ENCODE assay signal across 8 cellular contexts in the genomic region with DNA sequence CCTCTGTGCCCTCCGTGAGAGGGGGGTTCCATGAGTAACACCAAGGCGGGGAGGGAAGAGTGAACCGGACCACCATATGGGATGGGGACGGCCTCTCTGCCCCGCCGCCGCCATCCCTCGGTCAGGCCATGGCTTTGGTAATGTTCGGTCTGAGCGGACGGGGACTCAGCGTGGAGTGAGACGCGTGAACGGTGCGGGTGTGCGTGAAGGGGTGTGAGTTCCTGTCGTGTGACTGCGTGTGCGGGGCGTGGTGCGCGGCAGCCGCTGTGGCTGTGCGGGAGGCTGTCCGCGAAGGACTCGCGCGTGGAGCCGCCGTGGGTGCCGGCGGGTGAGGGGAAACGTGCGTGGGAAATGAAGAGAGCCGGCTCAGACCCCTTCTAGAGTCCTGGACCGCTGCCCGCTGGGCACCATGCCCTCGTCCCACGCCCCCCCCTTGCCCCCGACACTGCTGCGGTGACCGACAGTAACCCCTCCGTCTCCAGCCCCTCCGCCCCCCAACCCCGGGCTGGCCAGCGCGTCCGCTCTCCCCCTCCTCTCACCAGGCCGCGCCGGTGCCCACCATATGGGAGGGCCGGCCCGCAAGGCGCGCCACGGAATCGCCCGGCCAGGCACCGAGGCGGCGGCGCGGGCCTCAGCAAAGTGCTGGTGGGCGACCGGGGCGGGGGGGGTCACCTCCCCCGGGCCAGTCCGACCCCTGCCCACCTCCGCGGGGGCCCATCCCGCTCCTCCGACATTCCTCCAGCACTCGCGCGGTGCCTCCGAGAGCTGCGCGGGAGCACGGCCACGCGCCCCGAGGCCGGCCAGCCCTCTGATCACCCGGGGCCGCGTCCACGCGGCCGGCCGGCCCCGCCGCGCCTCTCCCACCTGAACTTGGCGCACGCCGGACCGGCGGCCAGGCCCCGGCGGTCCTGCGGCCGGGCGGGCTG. TPM values are rescaled to one million over a fixed set of nuclear protein-coding genes. Genes with fewer than 3 reads are reported as not detected.
DNase-seq lines count a peak whose midpoint lies in the region; ATAC-seq and TF ChIP-seq lines count a peak whose summit lies in the region.

No MANE protein-coding gene starts in this region.

- peak overlapping the region in 10 of 11 experiments; percentile 41 to 66 (median 58); a peak in 16 of 22 replicates for H3K9ac ChIP-seq in BLaER1 treated with 17β-estradiol and CSF1 and Interleukin-3, amounts not matched to agents 10 nM and 100 nM

- H3K4me3 ChIP-seq in BLaER1 treated with 17β-estradiol and CSF1 and Interleukin-3, amounts not matched to agents 10 nM and 100 nM: peak overlapping the region; percentile 55 to 71 (median 62)
- H3K4me3 ChIP-seq in HFF-Myc (replicated peaks; ENCODE audit: low read depth, low read length) (peak overlapping the region; percentile 48), iPS DF 6.9 (ENCODE audit: low read length) (peak overlapping the region; percentile 62), gastrocnemius medialis (peak overlapping the region; percentile 82 to 95 (median 84))

- in situ Hi-C loops in gastrocnemius medialis (cut with MboI; ENCODE audit: low sequenced_read_pairs in 4 of 4): no loop called here

- peak overlapping the region; percentile 94 to 98 (median 96) for H3K4me2 ChIP-seq in BLaER1 treated with 17β-estradiol and CSF1 and Interleukin-3, amounts not matched to agents 10 nM and 100 nM

- no peaks in the 10 kb centered on the region for H3K36me3 ChIP-seq in BLaER1 treated with 17β-estradiol and CSF1 and Interleukin-3, amounts not matched to agents 10 nM and 100 nM
- H3K36me3 ChIP-seq in iPS DF 6.9 (ENCODE audit: control insufficient read depth, insufficient read depth, low read length) (peaks cover 6% of the 10 kb centered on the region), gastrocnemius medialis (peaks cover 0 to 9% of the 10 kb centered on the region in 2 donors)

- H4K20me1 ChIP-seq in BLaER1 treated with 17β-estradiol and CSF1 and Interleukin-3, amounts not matched to agents 10 nM and 100 nM: peaks cover 0 to 48% (median 7%) of the 10 kb centered on the region in 11 experiments; a peak in 9 of 22 replicates

- peak; percentile 21 for ATAC-seq in gastrocnemius medialis

- peak overlapping the region in 3 of 11 experiments; percentile 13 to 33 (median 14); a peak in 1 of 22 replicates for H3K27ac ChIP-seq in BLaER1 treated with 17β-estradiol and CSF1 and Interleukin-3, amounts not matched to agents 10 nM and 100 nM
- H3K27ac ChIP-seq in iPS DF 6.9 (ENCODE audit: low read length) (no peak overlapping the region), gastrocnemius medialis (peak overlapping the region; percentile 91 to 99 (median 98))

- H3K9me3 ChIP-seq in BLaER1 treated with 17β-estradiol and CSF1 and Interleukin-3, amounts not matched to agents 10 nM and 100 nM (replicated peaks in 1 of 11): no peaks in the 10 kb centered on the region
- no peaks in the 10 kb centered on the region for H3K9me3 ChIP-seq in iPS DF 6.9 (ENCODE audit: control insufficient read depth, insufficient read depth, low read length)
- no peaks in the 10 kb centered on the region for H3K9me3 ChIP-seq in gastrocnemius medialis

- TF ChIP-seq POLR2A in gastrocnemius medialis (IDR thresholded peaks at IDR 0.05): no peak

- no peak for DNase-seq in HFF-Myc (ENCODE audit: extremely low read depth, low read depth)
- DNase-seq in amniotic epithelial cell (ENCODE audit: low read depth): peak; percentile 15
- no peak for DNase-seq in iPS DF 6.9 (ENCODE audit: low read depth, low spot score)
- peak; percentile 54 to 66 for DNase-seq in gastrocnemius medialis
- no peak for DNase-seq in NCI-H2107 treated with DMSO at 0.1 percent for 48 hours (lab: John Stamatoyannopoulos, UW; ENCODE audit: unreplicated experiment)
- no peak for DNase-seq in superior temporal gyrus (ENCODE audit: extremely low spot score)
- no peak for DNase-seq in NCI-H345 (lab: John Stamatoyannopoulos, UW)

- intact Hi-C loops in gastrocnemius medialis (cut with DNase I; ENCODE audit: low total_unique reads): loop anchor here (1.0 to 5.0 kb wide), 7 partner anchors 68 to 439 kb away; a partner anchor contains a TSS

- peaks cover 56 to 74% (median 68%) of the 10 kb centered on the region in 11 experiments for H3K27me3 ChIP-seq in BLaER1 treated with 17β-estradiol and CSF1 and Interleukin-3, amounts not matched to agents 10 nM and 100 nM
- H3K27me3 ChIP-seq in iPS DF 6.9 (ENCODE audit: control insufficient read depth, insufficient read depth, low read length): peaks cover 1% of the 10 kb centered on the region; the same call in 1 of the 2 replicates
- H3K27me3 ChIP-seq in gastrocnemius medialis: no peaks in the 10 kb centered on the region

- peaks cover 14 to 26% (median 19%) of the 10 kb centered on the region in 10 experiments for H3K4me1 ChIP-seq in BLaER1 treated with 17β-estradiol and CSF1 and Interleukin-3, amounts not matched to agents 10 nM and 100 nM
- H3K4me1 ChIP-seq in iPS DF 6.9 (ENCODE audit: control insufficient read depth, insufficient read depth, low read length) (peaks cover 8% of the 10 kb centered on the region), gastrocnemius medialis (peaks cover 43 to 56% of the 10 kb centered on the region in 2 donors)

- TF ChIP-seq CTCF in HFF-Myc (IDR thresholded peaks at IDR 0.05; ENCODE audit: low read depth, low read length, missing control alignments): no peak
- no peak for TF ChIP-seq CTCF in gastrocnemius medialis (IDR thresholded peaks at IDR 0.05 in 4 of 5, conservative IDR thresholded peaks at IDR 0.05 in 1 of 5)

- WGBS in iPS DF 6.9 (ENCODE audit: insufficient coverage, insufficient read length): no CpG with 5 or more reads among the region's 105 CpGs

RNA-seq across cellular contexts. Expression of a gene that starts 0.6 kb away (rescaled TPM):
- total RNA-seq in gastrocnemius medialis: 100 to 1,000 TPM in 2 of 4 donors, 10 to 100 TPM in 2; 75.1 to 157 (median 106) TPM

RNA-seq across cellular contexts. Expression of a gene that starts 38.1 kb away (rescaled TPM):
- total RNA-seq in gastrocnemius medialis: not detected

Comparison
In these comparisons a context has a peak if more than half of its experiments do, and no peak if none do; other contexts are left out.
1. DNase-seq: peak in amniotic epithelial cell (single experiment) and gastrocnemius medialis (2 of 2); none in HFF-Myc (single experiment), iPS DF 6.9 (single experiment), NCI-H2107 treated with DMSO at 0.1 percent for 48 hours (single experiment), superior temporal gyrus (single experiment) and NCI-H345 (single experiment).
2. Peak in every context shown above with its lines, with median percentiles within 50 percentile points of each other: H3K4me3 ChIP-seq.